Comparison of ENCODE assay signal across 17 cellular contexts in the genomic region with DNA sequence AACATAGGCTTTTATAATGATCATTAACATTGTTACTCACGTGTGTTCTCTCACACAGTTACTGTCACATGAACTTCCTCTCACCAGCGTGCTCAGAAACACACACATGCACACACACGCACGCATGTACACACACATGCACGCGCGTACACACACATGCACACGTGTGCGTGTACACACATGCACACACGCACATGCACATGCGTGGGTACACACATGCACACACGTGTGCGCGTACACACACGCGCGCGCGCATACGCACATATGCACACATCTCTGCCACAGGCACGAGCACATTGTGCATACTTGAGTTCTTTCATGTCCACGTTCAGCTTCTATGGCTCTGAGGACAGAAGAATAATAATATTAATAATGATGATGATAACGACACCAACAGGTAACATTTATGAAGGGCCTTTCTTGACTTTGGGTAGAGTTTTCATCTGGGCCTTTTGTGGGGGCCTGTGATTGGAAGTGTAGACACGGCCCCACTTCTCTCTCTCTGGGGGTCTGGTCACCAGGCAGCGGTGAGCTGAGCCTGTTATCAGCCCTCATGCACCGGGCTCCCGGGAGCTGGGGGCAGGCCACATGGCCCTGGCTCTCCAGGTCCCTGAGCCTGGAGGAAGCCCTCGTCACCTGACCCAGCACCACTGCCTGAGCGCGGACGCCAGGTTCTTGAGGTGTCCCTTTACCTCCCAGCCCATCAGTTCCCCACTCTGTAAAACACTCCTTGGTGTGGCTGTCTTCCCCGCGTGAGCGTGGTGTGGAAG. TPM values are rescaled to one million over a fixed set of nuclear protein-coding genes. Genes with fewer than 3 reads are reported as not detected.
A peak's percentile ranks its signal among the peaks of the same experiment; 100 is the strongest.
DNase-seq lines count a peak whose midpoint lies in the region; ATAC-seq, FAIRE-seq and TF ChIP-seq lines count a peak whose summit lies in the region.
"Had no signal": no experiment of that assay in that cellular context is flagged by ENCODE, and none has a peak within 500 bp of the region (broad histone marks: within the 10 kb centered on the region; RNA-seq: fewer than 3 reads in every experiment).

No MANE protein-coding gene starts in this region.

- H3K14ac ChIP-seq in H9 (ENCODE audit: insufficient read depth, low read length) = no peak overlapping the region

- no peak overlapping the region for H3K9ac ChIP-seq in H9 (ENCODE audit: extremely low read depth, insufficient read length, low read length)
- H3K9ac ChIP-seq: GM23248 had no signal

- no peak overlapping the region for H4K5ac ChIP-seq in H9 (ENCODE audit: insufficient read length, low read depth, low read length)

- no peak overlapping the region for H3K23ac ChIP-seq in H9 (ENCODE audit: insufficient read length, low read depth, low read length)

- no peaks in the 10 kb centered on the region for H3K79me2 ChIP-seq in H9 (ENCODE audit: insufficient read depth, low read length)

- no peaks in the 10 kb centered on the region for H3K23me2 ChIP-seq in H9 (ENCODE audit: insufficient read length, low read depth, low read length, poor library complexity, severe bottlenecking)

- H2BK15ac ChIP-seq in H9 (ENCODE audit: low read depth, low read length) = no peak overlapping the region

- H3K27ac Mint-ChIP-seq in H9 (peak overlapping the region in 1 of 3 experiments; percentile 70; a peak in 2 of 7 replicates), WTC11 (peak overlapping the region; percentile 49; the same call in 1 of the 2 replicates), glutamatergic neuron (ENCODE audit: unreplicated experiment) (peak overlapping the region; percentile 33)
- H3K27ac Mint-ChIP-seq: B cell; CD4-positive, alpha-beta memory T cell had no signal

- no peaks in the 10 kb centered on the region for H4K20me1 ChIP-seq in H9 (ENCODE audit: control insufficient read depth, insufficient read depth, insufficient read length)

- no peak overlapping the region for H3T11ph ChIP-seq in H9 (ENCODE audit: low read length)

- H3K27me3 Mint-ChIP-seq in H9 (ENCODE audit: low read depth) = peaks cover 3% of the 10 kb centered on the region
- H3K27me3 Mint-ChIP-seq in WTC11 (ENCODE audit: low read depth) = no peaks in the 10 kb centered on the region
- peaks cover 13% of the 10 kb centered on the region for H3K27me3 Mint-ChIP-seq in glutamatergic neuron (ENCODE audit: unreplicated experiment)

- H3K36me3 ChIP-seq in lower lobe of right lung = no peaks in the 10 kb centered on the region

- intact Hi-C loops in lower lobe of right lung (cut with DNase I) = no loop called here

- H3K27ac ChIP-seq in H9 (ENCODE audit: insufficient read length, low read depth, low read length) = no peak overlapping the region
- no peak overlapping the region for H3K27ac ChIP-seq in lower lobe of right lung
- H3K27ac ChIP-seq: C4-2B, GM23248 had no signal

- H3K4me2 ChIP-seq in H9 (ENCODE audit: insufficient read depth, insufficient read length, low read length) = no peak overlapping the region

- FAIRE-seq in urothelium cell line (lab: Jason Lieb, UNC) = peak; percentile 61
- FAIRE-seq: A204.1, GM12891 had no signal

- no CpG with 5 or more reads among the region's 34 CpGs for WGBS in H9 (ENCODE audit: extremely low coverage, insufficient read length, low lambda C conversion rate)

- no peak overlapping the region for H2AK5ac ChIP-seq in H9 (ENCODE audit: insufficient read length, low read length)

- POLR2A ChIA-PET in WTC11 (lab: Charles Lee) = no interaction called here

- H3K56ac ChIP-seq in H9 (ENCODE audit: insufficient read length, low read depth, low read length) = no peak overlapping the region

- H4K91ac ChIP-seq in H9 (ENCODE audit: insufficient read length, low read depth, low read length) = no peak overlapping the region

- H3K4me3 Mint-ChIP-seq in H9 (no peak overlapping the region), WTC11 (no peak overlapping the region), glutamatergic neuron (ENCODE audit: unreplicated experiment) (no peak overlapping the region)
- H3K4me3 Mint-ChIP-seq: B cell; CD4-positive, alpha-beta memory T cell had no signal

- no peak overlapping the region for H2AFZ ChIP-seq in H9 (ENCODE audit: low read length)
- H2AFZ ChIP-seq: GM23248 had no signal

- CTCF ChIA-PET in WTC11 (lab: Charles Lee) = no interaction called here

- no peak overlapping the region for H3K18ac ChIP-seq in H9 (ENCODE audit: insufficient read length, low read depth, low read length)

- TF ChIP-seq CTCF in H9 (conservative IDR thresholded peaks at IDR 0.05) = no peak
- TF ChIP-seq CTCF in WTC11 (IDR thresholded peaks at IDR 0.05) = no peak
- no peak for TF ChIP-seq CTCF in glutamatergic neuron (IDR thresholded peaks at IDR 0.05; ENCODE audit: partially characterized antibody, unreplicated experiment)
- TF ChIP-seq CTCF in lower lobe of right lung (IDR thresholded peaks at IDR 0.05) = no peak

- H2BK120ac ChIP-seq in H9 (ENCODE audit: low read depth, low read length, poor library complexity, severe bottlenecking) = no peak overlapping the region

- no peak overlapping the region for H2BK12ac ChIP-seq in H9 (ENCODE audit: insufficient read length, low read depth, low read length)

- H3K36me3 Mint-ChIP-seq in H9 (ENCODE audit: insufficient read depth in 1 of 3, low read depth in 3 of 3) (no peaks in the 10 kb centered on the region; a peak in 1 of 7 replicates), WTC11 (no peaks in the 10 kb centered on the region), glutamatergic neuron (ENCODE audit: unreplicated experiment) (no peaks in the 10 kb centered on the region)
- H3K36me3 Mint-ChIP-seq: CD4-positive, alpha-beta memory T cell had no signal

- no peak overlapping the region for H2BK20ac ChIP-seq in H9 (ENCODE audit: low read depth, low read length, poor library complexity, severe bottlenecking)

- H3K27me3 ChIP-seq in H9 (ENCODE audit: insufficient read depth, low read length) (no peaks in the 10 kb centered on the region), lower lobe of right lung (ENCODE audit: low read depth) (peaks cover 43% of the 10 kb centered on the region)

- peak overlapping the region; percentile 41 for H4K8ac ChIP-seq in H9 (replicated peaks; ENCODE audit: insufficient read length, low read depth, low read length)

- H3K9me3 ChIP-seq in H9 (ENCODE audit: control insufficient read depth, low read depth, low read length) (no peaks in the 10 kb centered on the region), lower lobe of right lung (no peaks in the 10 kb centered on the region)

- no peaks in the 10 kb centered on the region for H3K9me3 Mint-ChIP-seq in H9
- no peaks in the 10 kb centered on the region for H3K9me3 Mint-ChIP-seq in WTC11
- H3K9me3 Mint-ChIP-seq in glutamatergic neuron (ENCODE audit: unreplicated experiment) = peaks cover 2% of the 10 kb centered on the region
- H3K9me3 Mint-ChIP-seq: CD4-positive, alpha-beta memory T cell had no signal

- H3K4ac ChIP-seq in H9 (ENCODE audit: low read depth, low read length) = no peak overlapping the region

- H3K4me1 ChIP-seq in H9 (ENCODE audit: insufficient read depth, low read length) = 0 out of 2 replicates have a peak, but pooled peaks cover 2% of the 10 kb centered on the region
- H3K4me1 ChIP-seq in lower lobe of right lung = no peaks in the 10 kb centered on the region

- ATAC-seq in WTC11 (no peak), lower lobe of right lung (no peak)

- DNase-seq in H9 = no peak
- DNase-seq in WTC11 (ENCODE audit: low spot score) = no peak
- DNase-seq in glutamatergic neuron = no peak
- no peak for DNase-seq in urothelium cell line (ENCODE audit: low spot score)
- no peak for DNase-seq in lower lobe of right lung
- DNase-seq in NCI-H2029 (lab: John Stamatoyannopoulos, UW) = no peak
- no peak for DNase-seq in NCI-H226
- DNase-seq: CD4-positive, alpha-beta memory T cell; DMS79; GM23248; H7 had no signal

- peaks cover 9 to 26% of the 10 kb centered on the region in 2 experiments for H3K4me1 Mint-ChIP-seq in H9
- peaks cover 11% of the 10 kb centered on the region for H3K4me1 Mint-ChIP-seq in WTC11
- H3K4me1 Mint-ChIP-seq in glutamatergic neuron (ENCODE audit: low read depth, unreplicated experiment) = peaks cover 10% of the 10 kb centered on the region
- H3K4me1 Mint-ChIP-seq: B cell; CD4-positive, alpha-beta memory T cell had no signal

- no peaks in the 10 kb centered on the region for H3K79me1 ChIP-seq in H9 (ENCODE audit: insufficient read depth, low read depth, low read length, poor library complexity, severe bottlenecking)

- H2BK5ac ChIP-seq in H9 (ENCODE audit: insufficient read length, low read length) = peak overlapping the region; percentile 14

- no peak overlapping the region for H3K4me3 ChIP-seq in lower lobe of right lung
- H3K4me3 ChIP-seq: GM23248 had no signal

TF ChIP-seq in WTC11, 78 proteins besides CTCF, POLR2A, EP300 and RAD21 (continues in another document):
- TF ChIP-seq, protein P1, sequence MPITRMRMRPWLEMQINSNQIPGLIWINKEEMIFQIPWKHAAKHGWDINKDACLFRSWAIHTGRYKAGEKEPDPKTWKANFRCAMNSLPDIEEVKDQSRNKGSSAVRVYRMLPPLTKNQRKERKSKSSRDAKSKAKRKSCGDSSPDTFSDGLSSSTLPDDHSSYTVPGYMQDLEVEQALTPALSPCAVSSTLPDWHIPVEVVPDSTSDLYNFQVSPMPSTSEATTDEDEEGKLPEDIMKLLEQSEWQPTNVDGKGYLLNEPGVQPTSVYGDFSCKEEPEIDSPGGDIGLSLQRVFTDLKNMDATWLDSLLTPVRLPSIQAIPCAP (CRISPR knock-in tag; IDR thresholded peaks at IDR 0.05) = no peak

RNA-seq across cellular contexts. Expression of a gene that starts 7.0 kb away (rescaled TPM):
- total RNA-seq in H9 (2021) (3.4 and 3.6 TPM in 2 replicates), WTC11 (2021) (3.8 to 7.1 TPM (median 5.6 TPM) in 3 replicates), glutamatergic neuron (ENCODE audit: unreplicated experiment) (0.69 TPM), lower lobe of right lung (not detected)
- total RNA-seq: B cell; CD4-positive, alpha-beta memory T cell; G401; GM23248; HT1080 had no signal
